26 cellular contexts compared by ENCODE assay signal in genomic region chr4:63269156-63269555, GRCh38.
"Had no signal": no experiment of that assay in that cellular context is flagged by ENCODE, and none has a peak within 500 bp of the region (broad histone marks: within the 10 kb centered on the region; RNA-seq: fewer than 3 reads in every experiment).

No MANE protein-coding gene starts in this region.

- H3K4me3 ChIP-seq: stomach, suprapubic skin, testis, thoracic aorta, thyroid gland, tibial artery, tibial nerve, transverse colon, upper lobe of left lung, upper lobe of right lung, uterus, vagina had no signal

- H3K36me3 ChIP-seq: stomach, suprapubic skin, thoracic aorta, thyroid gland, tibial artery, tibial nerve, transverse colon, upper lobe of left lung, upper lobe of right lung, uterus, vagina had no signal

- ATAC-seq: stimulated activated effector memory CD8-positive, alpha-beta T cell treated with anti-CD3 and anti-CD28 coated beads, Interleukin-12 subunit alpha, Interleukin-12 subunit beta, amount 100 ng/mL, for 72 hours; stimulated activated memory B cell treated with anti-CD40 and anti-IgM and Interleukin-4, amounts not matched to agents 10 μg/mL and 1 μg/mL and 100 μg/mL, for 72 hours; stimulated activated naive B cell treated with anti-CD40 and anti-IgM and Interleukin-4, amounts not matched to agents 10 μg/mL and 1 μg/mL and 100 μg/mL, for 72 hours; stimulated activated naive CD8-positive, alpha-beta T cell treated with anti-CD3 and anti-CD28 coated beads, Interleukin-15, amount 100 ng/mL, for 72 hours; stimulated activated naive CD8-positive, alpha-beta T cell treated with anti-CD3 and anti-CD28 coated beads, Interleukin-15, Interleukin-2, amounts not matched to agents 100 U/mL and 50 U/mL, for 24 hours; upper lobe of right lung had no signal

- H3K27ac ChIP-seq: stomach, suprapubic skin, testis, thoracic aorta, thyroid gland, tibial artery, tibial nerve, transverse colon, upper lobe of left lung, upper lobe of right lung, uterus, vagina had no signal

- DNase-seq: stimulated activated CD4-positive, alpha-beta T cell treated with anti-CD3 and anti-CD28 coated beads, Interleukin-2, amount 100 ng/mL, for 48 hours; stimulated activated CD4-positive, alpha-beta T cell treated with anti-CD3 and anti-CD28 coated beads, Interleukin-4, amount 100 ng/mL, for 1 hour; stimulated activated CD4-positive, alpha-beta T cell treated with anti-CD3 and anti-CD28 coated beads, Interleukin-4, amount 100 ng/mL, for 24 hours; stimulated activated CD4-positive, alpha-beta T cell treated with anti-CD3 and anti-CD28 coated beads, Interleukin-4, amount 100 ng/mL, for 4 hours; stimulated activated CD8-positive, alpha-beta memory T cell treated with anti-CD3 and anti-CD28 coated beads, Interleukin-4, amount 100 ng/mL, for 48 hours; stimulated activated naive B cell treated with anti-CD40 and anti-IgM and Interleukin-4, amounts not matched to agents 10 μg/mL and 1 μg/mL and 100 μg/mL, for 72 hours; stimulated activated naive CD4-positive, alpha-beta T cell; stimulated activated naive CD4-positive, alpha-beta T cell treated with Interleukin-2 at 50 U/mL for 16 hours; stimulated activated naive CD8-positive, alpha-beta T cell treated with anti-CD3 and anti-CD28 coated beads, Interleukin-15, amount 100 ng/mL, for 72 hours; stimulated activated naive CD8-positive, alpha-beta T cell treated with anti-CD3 and anti-CD28 coated beads, Interleukin-15, Interleukin-2, amounts not matched to agents 100 U/mL and 50 U/mL, for 24 hours; stomach; substantia nigra; testis; thyroid gland; tibial artery; transverse colon; trophoblast cell; upper lobe of left lung; upper lobe of right lung; uterus had no signal

- H3K9me3 ChIP-seq: suprapubic skin, testis, thyroid gland, tibial artery, tibial nerve, transverse colon, upper lobe of left lung, upper lobe of right lung, uterus, vagina had no signal

- H3K27me3 ChIP-seq: stomach, suprapubic skin, testis, thyroid gland, tibial artery, tibial nerve, transverse colon, upper lobe of left lung, upper lobe of right lung, uterus, vagina had no signal

- H3K4me1 ChIP-seq: stomach, suprapubic skin, testis, thyroid gland, tibial artery, tibial nerve, transverse colon, upper lobe of left lung, upper lobe of right lung, uterus, vagina had no signal
